2 cellular contexts compared by ENCODE assay signal in genomic region chr1:235045921-235046601, GRCh38.
TF ChIP-seq lines count a peak whose summit lies in the region.

No MANE protein-coding gene starts in this region.

TF ChIP-seq in IMR-90, 13 proteins besides CTCF, POLR2A, EP300 and RAD21:
- no peak for TF ChIP-seq MAZ (IDR thresholded peaks at IDR 0.05; ENCODE audit: borderline replicate concordance, low read depth, low read length)
- TF ChIP-seq, protein P1, sequence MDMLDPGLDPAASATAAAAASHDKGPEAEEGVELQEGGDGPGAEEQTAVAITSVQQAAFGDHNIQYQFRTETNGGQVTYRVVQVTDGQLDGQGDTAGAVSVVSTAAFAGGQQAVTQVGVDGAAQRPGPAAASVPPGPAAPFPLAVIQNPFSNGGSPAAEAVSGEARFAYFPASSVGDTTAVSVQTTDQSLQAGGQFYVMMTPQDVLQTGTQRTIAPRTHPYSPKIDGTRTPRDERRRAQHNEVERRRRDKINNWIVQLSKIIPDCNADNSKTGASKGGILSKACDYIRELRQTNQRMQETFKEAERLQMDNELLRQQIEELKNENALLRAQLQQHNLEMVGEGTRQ (IDR thresholded peaks at IDR 0.05; ENCODE audit: low read depth, low read length), result no peak
- TF ChIP-seq CHD1 (IDR thresholded peaks at IDR 0.05; ENCODE audit: low read depth, low read length), result no peak

TF ChIP-seq in SK-N-SH, 30 proteins besides CTCF, POLR2A, EP300 and RAD21:
- TF ChIP-seq, protein P2, sequence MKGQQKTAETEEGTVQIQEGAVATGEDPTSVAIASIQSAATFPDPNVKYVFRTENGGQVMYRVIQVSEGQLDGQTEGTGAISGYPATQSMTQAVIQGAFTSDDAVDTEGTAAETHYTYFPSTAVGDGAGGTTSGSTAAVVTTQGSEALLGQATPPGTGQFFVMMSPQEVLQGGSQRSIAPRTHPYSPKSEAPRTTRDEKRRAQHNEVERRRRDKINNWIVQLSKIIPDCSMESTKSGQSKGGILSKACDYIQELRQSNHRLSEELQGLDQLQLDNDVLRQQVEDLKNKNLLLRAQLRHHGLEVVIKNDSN (IDR thresholded peaks at IDR 0.05; ENCODE audit: borderline replicate concordance, low read depth), result no peak
- TF ChIP-seq SIN3A (IDR thresholded peaks at IDR 0.05; ENCODE audit: borderline replicate concordance, low read depth, low read length) (no peak), FOSL2 (IDR thresholded peaks at IDR 0.05; ENCODE audit: borderline replicate concordance, low read depth) (no peak), NFIC (IDR thresholded peaks at IDR 0.05; ENCODE audit: borderline replicate concordance) (no peak), REST (IDR thresholded peaks at IDR 0.05; ENCODE audit: low read depth, low read length) (no peak), POLR2AphosphoS5 (IDR thresholded peaks at IDR 0.05; ENCODE audit: low read depth, low read length) (no peak), FOXJ3 (CRISPR knock-in tag; IDR thresholded peaks at IDR 0.05) (no peak)
